13 cellular contexts compared by ENCODE assay signal in genomic region chr1:199449221-199449620, GRCh38.
DNase-seq lines count a peak whose midpoint lies in the region; ATAC-seq and TF ChIP-seq lines count a peak whose summit lies in the region.
"Had no signal": no experiment of that assay in that cellular context is flagged by ENCODE, and none has a peak within 500 bp of the region (broad histone marks: within the 10 kb centered on the region; RNA-seq: fewer than 3 reads in every experiment).

No MANE protein-coding gene starts in this region.

- ATAC-seq in mucosa of descending colon (no peak), PC-3 (no peak)

- no TSS peak for BruUV-seq in PC-3 (replicated peaks; lab: Mats Ljungman, UMichigan)

- H3K9me2 ChIP-seq in PC-3 (replicated peaks; ENCODE audit: low read length): no peaks in the 10 kb centered on the region

- H3K4me2 ChIP-seq in smooth muscle cell (no peak overlapping the region), PC-3 (ENCODE audit: low read length) (no peak overlapping the region)

- H3K9me3 ChIP-seq in SK-N-MC (ENCODE audit: low read depth, low read length) (no peaks in the 10 kb centered on the region), mesodermal cell (ENCODE audit: control insufficient read depth, low read length) (no peaks in the 10 kb centered on the region), smooth muscle cell (replicated peaks; ENCODE audit: low read depth) (no peaks in the 10 kb centered on the region), mucosa of descending colon (no peaks in the 10 kb centered on the region), PC-3 (ENCODE audit: low read length) (no peaks in the 10 kb centered on the region)

- intact Hi-C loops in mucosa of descending colon (cut with DNase I, micrococcal nuclease) (no loop called here), PC-3 (cut with micrococcal nuclease) (no loop called here)

- peak overlapping the region; percentile 17; the same call in 1 of the 2 replicates for H3K27ac ChIP-seq in SK-N-MC
- peak overlapping the region; percentile 74 for H3K27ac ChIP-seq in mesodermal cell (ENCODE audit: low read depth, low read length, severe bottlenecking)
- H3K27ac ChIP-seq in smooth muscle cell (ENCODE audit: low read depth): no peak overlapping the region
- H3K27ac ChIP-seq in PC-3 (ENCODE audit: low read length): no peak overlapping the region
- H3K27ac ChIP-seq: C4-2B had no signal

- POLR2A ChIA-PET in PC-3 (lab: Charles Lee; ENCODE audit: unreplicated experiment): no interaction called here

- DNase-seq in SK-N-MC (ENCODE audit: low read depth, low spot score) (no peak), fibroblast of pulmonary artery (ENCODE audit: low read depth) (peak; percentile 38), smooth muscle cell (lab: John Stamatoyannopoulos, UW; ENCODE audit: unreplicated experiment) (no peak), mucosa of descending colon (no peak), amniotic stem cell (lab: John Stamatoyannopoulos, UW) (no peak), PC-3 (no peak)
- DNase-seq: KG1, NCI-H1436, NCI-H2029, NCI-H2171 treated with DMSO at 0.1 percent for 48 hours, NCI-H748 treated with DMSO at 0.1 percent for 48 hours had no signal

- H3K36me3 ChIP-seq in SK-N-MC (ENCODE audit: insufficient read depth, low read length) (no peaks in the 10 kb centered on the region), mesodermal cell (ENCODE audit: control insufficient read depth, insufficient read depth, low read length) (no peaks in the 10 kb centered on the region), smooth muscle cell (ENCODE audit: low read depth) (no peaks in the 10 kb centered on the region), mucosa of descending colon (ENCODE audit: low read depth) (no peaks in the 10 kb centered on the region), PC-3 (ENCODE audit: low read depth, low read length) (no peaks in the 10 kb centered on the region)

- H3K9ac ChIP-seq in SK-N-MC (ENCODE audit: insufficient read length) (no peak overlapping the region), smooth muscle cell (ENCODE audit: low read depth) (no peak overlapping the region), PC-3 (ENCODE audit: low read length) (no peak overlapping the region)

- WGBS in mesodermal cell (ENCODE audit: insufficient coverage in 2 of 2), 2 experiments: 87 to 88% methylated on average over 3 of the region's 3 CpGs
- 70% methylated on average over 3 of the region's 3 CpGs for WGBS in smooth muscle cell (ENCODE audit: low lambda C conversion rate)

- H3K79me2 ChIP-seq in smooth muscle cell (ENCODE audit: low read depth) (no peaks in the 10 kb centered on the region), PC-3 (ENCODE audit: low read length) (no peaks in the 10 kb centered on the region)

- H4K20me1 ChIP-seq in smooth muscle cell (ENCODE audit: low read depth): no peaks in the 10 kb centered on the region
- no peaks in the 10 kb centered on the region for H4K20me1 ChIP-seq in PC-3 (ENCODE audit: low read length)

- no peaks in the 10 kb centered on the region for H3F3A ChIP-seq in smooth muscle cell (ENCODE audit: low read depth)
- H3F3A ChIP-seq in PC-3 (ENCODE audit: low read length, unreplicated experiment): no peaks in the 10 kb centered on the region

- H2AFZ ChIP-seq in smooth muscle cell (ENCODE audit: low read depth): peak overlapping the region; percentile 23
- no peak overlapping the region for H2AFZ ChIP-seq in PC-3 (ENCODE audit: low read length)

- TF ChIP-seq CTCF in fibroblast of pulmonary artery (IDR thresholded peaks at IDR 0.05; ENCODE audit: low read length, missing control alignments) (no peak), smooth muscle cell (IDR thresholded peaks at IDR 0.05; ENCODE audit: borderline replicate concordance, insufficient read depth, poor library complexity, severe bottlenecking) (no peak), mucosa of descending colon (IDR thresholded peaks at IDR 0.05) (no peak), PC-3 (conservative IDR thresholded peaks at IDR 0.05; ENCODE audit: low read depth, low read length) (no peak)

- peaks cover 3% of the 10 kb centered on the region for H3K4me1 ChIP-seq in mesodermal cell (ENCODE audit: control insufficient read depth, insufficient read depth, low read length, poor library complexity, severe bottlenecking)
- H3K4me1 ChIP-seq in smooth muscle cell (ENCODE audit: low read depth): no peaks in the 10 kb centered on the region
- no peaks in the 10 kb centered on the region for H3K4me1 ChIP-seq in mucosa of descending colon (ENCODE audit: low read depth)
- H3K4me1 ChIP-seq in PC-3 (ENCODE audit: insufficient read depth, low read length): no peaks in the 10 kb centered on the region

- CTCF ChIA-PET in PC-3 (lab: Charles Lee): no interaction called here

- H3K27me3 ChIP-seq in smooth muscle cell (ENCODE audit: low read depth) (no peaks in the 10 kb centered on the region), PC-3 (ENCODE audit: low read length) (no peaks in the 10 kb centered on the region)

- no peak overlapping the region for H3K4me3 ChIP-seq in SK-N-MC
- H3K4me3 ChIP-seq in fibroblast of pulmonary artery (replicated peaks; ENCODE audit: low read depth, low read length): no peak overlapping the region
- H3K4me3 ChIP-seq in mesodermal cell (ENCODE audit: extremely low read depth, insufficient read depth, low read length, poor library complexity, severe bottlenecking): no peak overlapping the region
- no peak overlapping the region for H3K4me3 ChIP-seq in smooth muscle cell
- H3K4me3 ChIP-seq in mucosa of descending colon: no peak overlapping the region
- no peak overlapping the region for H3K4me3 ChIP-seq in PC-3 (ENCODE audit: low read length)

Comparison
In these comparisons a context has a peak if more than half of its experiments do, and no peak if none do; other contexts are left out.
1. H3K27ac ChIP-seq: peak in SK-N-MC (single experiment) and mesodermal cell (single experiment); none in smooth muscle cell (single experiment) and PC-3 (single experiment).